ENCODE assay signal across 8 cellular contexts in genomic region chr19:18203408-18203862, GRCh38. TPM values are rescaled to one million over a fixed set of nuclear protein-coding genes. Genes with fewer than 3 reads are reported as not detected.
DNase-seq lines count a peak whose midpoint lies in the region; ATAC-seq and TF ChIP-seq lines count a peak whose summit lies in the region.

No MANE protein-coding gene starts in this region.

- DNase-seq in CMK (ENCODE audit: low read depth) (peak; percentile 35), WTC11 (ENCODE audit: low spot score) (no peak), fibroblast of mammary gland (ENCODE audit: low read depth) (no peak), OCI-M2 (lab: John Stamatoyannopoulos, UW; ENCODE audit: unreplicated experiment) (no peak), NCI-H510A (lab: John Stamatoyannopoulos, UW) (no peak)

- ATAC-seq in HG02571 (IDR thresholded peaks at IDR 0.05; ENCODE audit: unreplicated experiment) (peak; percentile 5), WTC11 (0 out of 2 replicates have a peak, but pooled peaks have one; percentile 0), HG03135 (IDR thresholded peaks at IDR 0.05; ENCODE audit: unreplicated experiment) (no peak)

- TF ChIP-seq CTCF in WTC11 (IDR thresholded peaks at IDR 0.05), result no peak
- no peak for TF ChIP-seq CTCF in fibroblast of mammary gland (conservative IDR thresholded peaks at IDR 0.05; ENCODE audit: control insufficient read depth, insufficient read depth, low read depth, low read length)

- H3K9me3 ChIP-seq in neuron (ENCODE audit: low read length), result no peaks in the 10 kb centered on the region

- H3K36me3 ChIP-seq in neuron (ENCODE audit: insufficient read depth, low read length), result peaks cover 6% of the 10 kb centered on the region

- peak overlapping the region; percentile 95 for H3K4me3 Mint-ChIP-seq in WTC11

- POLR2A ChIA-PET in WTC11 (lab: Charles Lee), result interaction anchor here (0.8 to 4.0 kb wide), 7 partner anchors 17 to 90 kb away, joined by 3 to 34 read pairs (median 10); partner anchors contain the start of gene JUND

- H3K4me1 ChIP-seq in neuron (ENCODE audit: insufficient read depth, low read length), result peaks cover 13% of the 10 kb centered on the region

- H3K27me3 ChIP-seq in neuron (ENCODE audit: insufficient read depth, low read length), result no peaks in the 10 kb centered on the region

- H3K36me3 Mint-ChIP-seq in WTC11, result peaks cover 24% of the 10 kb centered on the region

- no peaks in the 10 kb centered on the region for H3K27me3 Mint-ChIP-seq in WTC11 (ENCODE audit: low read depth)

- no peaks in the 10 kb centered on the region for H3K9me3 Mint-ChIP-seq in WTC11

- H2AFZ ChIP-seq in neuron (ENCODE audit: low read depth, low read length), result peak overlapping the region; percentile 15

- CTCF ChIA-PET in WTC11 (lab: Charles Lee), result interaction anchor here (0.6 to 9.7 kb wide), 20 partner anchors 10 to 344 kb away, joined by 3 to 369 read pairs (median 4); partner anchors contain the start of genes GDF15, JUND, MPV17L2 and PIK3R2

- peaks cover 19% of the 10 kb centered on the region for H3K4me1 Mint-ChIP-seq in WTC11

- peak overlapping the region; percentile 70 for H3K4me3 ChIP-seq in fibroblast of mammary gland (ENCODE audit: control insufficient read depth, low read depth, low read length)
- peak overlapping the region; percentile 64 for H3K4me3 ChIP-seq in neuron (ENCODE audit: low read length)

- H3K27ac Mint-ChIP-seq in WTC11, result peak overlapping the region; percentile 95

TF ChIP-seq in WTC11, 78 proteins besides CTCF, POLR2A, EP300 and RAD21 (continues in another document):
- TF ChIP-seq CREM (CRISPR knock-in tag; IDR thresholded peaks at IDR 0.05), result no peak
- TF ChIP-seq JAZF1 (CRISPR knock-in tag; IDR thresholded peaks at IDR 0.05), result no peak
- TF ChIP-seq E2F5 (CRISPR knock-in tag; IDR thresholded peaks at IDR 0.05), result no peak
- no peak for TF ChIP-seq ZNF532 (CRISPR knock-in tag; IDR thresholded peaks at IDR 0.05; ENCODE audit: borderline replicate concordance)
- no peak for TF ChIP-seq TEAD4 (CRISPR knock-in tag; IDR thresholded peaks at IDR 0.05)
- TF ChIP-seq USF1 (CRISPR knock-in tag; IDR thresholded peaks at IDR 0.05), result no peak; the same call in 1 of the 2 replicates
- TF ChIP-seq NFATC4 (CRISPR knock-in tag; IDR thresholded peaks at IDR 0.05), result no peak
- no peak for TF ChIP-seq PREB (CRISPR knock-in tag; IDR thresholded peaks at IDR 0.05; ENCODE audit: borderline replicate concordance)
- no peak for TF ChIP-seq ETV6 (CRISPR knock-in tag; IDR thresholded peaks at IDR 0.05)
- no peak for TF ChIP-seq E2F4 (CRISPR knock-in tag; IDR thresholded peaks at IDR 0.05; ENCODE audit: borderline replicate concordance, low read depth)
- no peak for TF ChIP-seq HMGXB4 (CRISPR knock-in tag; IDR thresholded peaks at IDR 0.05)
- no peak for TF ChIP-seq NFE2L1 (CRISPR knock-in tag; IDR thresholded peaks at IDR 0.05)
- no peak for TF ChIP-seq OVOL2 (CRISPR knock-in tag; IDR thresholded peaks at IDR 0.05; ENCODE audit: borderline replicate concordance)
- TF ChIP-seq FOXK1 (CRISPR knock-in tag; IDR thresholded peaks at IDR 0.05), result no peak
- 0 out of 2 replicates have a peak, but pooled peaks have one; percentile 60 for TF ChIP-seq KAT7 (CRISPR knock-in tag; IDR thresholded peaks at IDR 0.05; ENCODE audit: borderline replicate concordance)
- TF ChIP-seq NFYB (CRISPR knock-in tag; conservative IDR thresholded peaks at IDR 0.05; ENCODE audit: low read depth), result no peak
- no peak for TF ChIP-seq ZNF121 (CRISPR knock-in tag; IDR thresholded peaks at IDR 0.05)

RNA-seq across cellular contexts. Expression of gene RAB3A, which starts 0.4 kb away (rescaled TPM):
- total RNA-seq in WTC11 (2021), result 12.2 to 14.7 TPM (median 14.6 TPM) in 3 replicates

RNA-seq across cellular contexts. Expression of gene MPV17L2, which starts 10.4 kb away (rescaled TPM):
- 26.3 to 29.8 TPM (median 28.0 TPM) in 3 replicates for total RNA-seq in WTC11 (2021)

RNA-seq across cellular contexts. Expression of gene PDE4C, which starts 22.8 kb away (rescaled TPM):
- total RNA-seq in WTC11 (2021), result 3.0 to 5.7 TPM (median 3.8 TPM) in 3 replicates

RNA-seq across cellular contexts. Expression of gene IFI30, which starts 29.8 kb away (rescaled TPM):
- 20.2 to 30.3 TPM (median 26.2 TPM) in 3 replicates for total RNA-seq in WTC11 (2021)

RNA-seq across cellular contexts. Expression of gene PIK3R2, which starts 50.5 kb away (rescaled TPM):
- 51.9 to 56.9 TPM (median 53.8 TPM) in 3 replicates for total RNA-seq in WTC11 (2021)
